17 cellular contexts compared by ENCODE assay signal in genomic region chr4:102114118-102114630, GRCh38.
DNase-seq lines count a peak whose midpoint lies in the region; ATAC-seq, FAIRE-seq and TF ChIP-seq lines count a peak whose summit lies in the region.
"Had no signal": no experiment of that assay in that cellular context is flagged by ENCODE, and none has a peak within 500 bp of the region (broad histone marks: within the 10 kb centered on the region; RNA-seq: fewer than 3 reads in every experiment).

No MANE protein-coding gene starts in this region.

- intact Hi-C loops in endothelial cell of umbilical vein (cut with micrococcal nuclease) = no loop called here

- POLR2A ChIA-PET in endothelial cell of umbilical vein (lab: Charles Lee) = no interaction called here

- peaks cover 7% of the 10 kb centered on the region for H3K9me3 Mint-ChIP-seq in progenitor cell of endocrine pancreas (ENCODE audit: low read depth)

- ATAC-seq in HG02938 (IDR thresholded peaks at IDR 0.05; ENCODE audit: unreplicated experiment) = no peak
- ATAC-seq: HCT116 had no signal

- no peak overlapping the region for H3K4me2 ChIP-seq in endothelial cell of umbilical vein (ENCODE audit: insufficient read depth, low read length)

- no peaks in the 10 kb centered on the region for H3K4me1 Mint-ChIP-seq in progenitor cell of endocrine pancreas (ENCODE audit: low read depth)
- H3K4me1 Mint-ChIP-seq: B cell had no signal

- no peaks in the 10 kb centered on the region for H3K36me3 Mint-ChIP-seq in progenitor cell of endocrine pancreas (ENCODE audit: insufficient read depth)
- H3K36me3 Mint-ChIP-seq: IgD-negative memory B cell had no signal

- H3K4me1 ChIP-seq in endothelial cell of umbilical vein (ENCODE audit: control insufficient read depth, extremely low read depth, insufficient read depth, low read length) = no peaks in the 10 kb centered on the region

- no peaks in the 10 kb centered on the region for H3K9me1 ChIP-seq in endothelial cell of umbilical vein (replicated peaks; ENCODE audit: control insufficient read depth, extremely low read depth, insufficient read depth, low read length)

- no peaks in the 10 kb centered on the region for H4K20me1 ChIP-seq in endothelial cell of umbilical vein (replicated peaks; ENCODE audit: control insufficient read depth, extremely low read depth, insufficient read depth, low read length)

- no peak overlapping the region for H3K4me3 Mint-ChIP-seq in progenitor cell of endocrine pancreas (ENCODE audit: low read depth)
- H3K4me3 Mint-ChIP-seq: B cell; CD4-positive, alpha-beta T cell; IgD-negative memory B cell had no signal

- H3K36me3 ChIP-seq in endothelial cell of umbilical vein (ENCODE audit: control insufficient read depth in 2 of 2, extremely low read depth in 1 of 2, insufficient read depth in 2 of 2, low read length in 2 of 2) = no peaks in the 10 kb centered on the region

- H3K27ac ChIP-seq in endothelial cell of umbilical vein (ENCODE audit: insufficient read depth, low read depth, low read length) = no peak overlapping the region

- H3K27me3 ChIP-seq in endothelial cell of umbilical vein (ENCODE audit: control insufficient read depth in 2 of 2, insufficient read depth in 2 of 2, low read length in 2 of 2) = no peaks in the 10 kb centered on the region

- H3K79me2 ChIP-seq in endothelial cell of umbilical vein (ENCODE audit: control insufficient read depth, insufficient read depth, low read length) = no peaks in the 10 kb centered on the region

- no peak overlapping the region for H3K4me3 ChIP-seq in endothelial cell of umbilical vein (replicated peaks in 1 of 3; ENCODE audit: insufficient read depth in 1 of 3, low read depth in 1 of 3, low read length in 3 of 3)
- no peak overlapping the region for H3K4me3 ChIP-seq in retinal pigment epithelial cell (ENCODE audit: low read length)

- no peaks in the 10 kb centered on the region for H3K9me3 ChIP-seq in endothelial cell of umbilical vein (replicated peaks; ENCODE audit: control insufficient read depth, insufficient read depth, low read length)

- no peaks in the 10 kb centered on the region for H3K27me3 Mint-ChIP-seq in progenitor cell of endocrine pancreas
- H3K27me3 Mint-ChIP-seq: B cell; CD4-positive, alpha-beta T cell; IgD-negative memory B cell had no signal

- TF ChIP-seq CTCF in endothelial cell of umbilical vein (IDR thresholded peaks at IDR 0.05; ENCODE audit: extremely low read depth in 1 of 2, insufficient read depth in 1 of 2, low read depth in 1 of 2, low read length in 2 of 2) (no peak), retinal pigment epithelial cell (conservative IDR thresholded peaks at IDR 0.05; ENCODE audit: low read depth, low read length) (no peak), progenitor cell of endocrine pancreas (IDR thresholded peaks at IDR 0.05; ENCODE audit: unreplicated experiment) (no peak)

- BruUV-seq in endothelial cell of umbilical vein (replicated peaks; lab: Mats Ljungman, UMichigan) = no TSS peak

- H3K27ac Mint-ChIP-seq in progenitor cell of endocrine pancreas = no peak overlapping the region
- H3K27ac Mint-ChIP-seq: B cell; CD4-positive, alpha-beta T cell; IgD-negative memory B cell had no signal

- CTCF ChIA-PET in endothelial cell of umbilical vein (lab: Charles Lee) = interaction anchor here (0.9 kb wide), 1 partner anchor 14 kb away, joined by 3 read pairs; no protein-coding TSS in a partner anchor

- H2AFZ ChIP-seq in endothelial cell of umbilical vein (ENCODE audit: low read depth, low read length) = no peak overlapping the region

- FAIRE-seq in endothelial cell of umbilical vein (lab: Jason Lieb, UNC) = no peak
- FAIRE-seq: A204.1, H54 had no signal

- TF ChIP-seq POLR2A in endothelial cell of umbilical vein (IDR thresholded peaks at IDR 0.05; ENCODE audit: low read depth, low read length) = no peak

- dilution Hi-C loops in endothelial cell of umbilical vein (cut with MboI; ENCODE audit: extremely low pct_ligation_motif_present, low sequenced_read_pairs) = no loop called here

- DNase-seq in NCI-H226 (peak; percentile 16), astrocyte of the hippocampus (ENCODE audit: low read depth, low spot score) (peak; percentile 43), endothelial cell of umbilical vein (ENCODE audit: low read depth, low spot score) (peak; percentile 11), retinal pigment epithelial cell (ENCODE audit: low read depth) (peak; percentile 12), progenitor cell of endocrine pancreas (ENCODE audit: low spot score, unreplicated experiment) (no peak), H4 (ENCODE audit: low spot score) (no peak)
- DNase-seq: Calu3; CD4-positive, alpha-beta T cell; DMS 273 treated with DMSO at 0.1 percent for 48 hours; DMS79 treated with DMSO at 0.1 percent for 48 hours; GF-D8 had no signal

- no peak overlapping the region for H3K9ac ChIP-seq in endothelial cell of umbilical vein (replicated peaks; ENCODE audit: extremely low read depth, insufficient read depth, low read length)

TF ChIP-seq in endothelial cell of umbilical vein, 7 proteins besides CTCF, POLR2A, EP300 and RAD21:
- TF ChIP-seq FOS (IDR thresholded peaks at IDR 0.05; ENCODE audit: borderline replicate concordance, insufficient read depth, low read length) (no peak), GATA2 (IDR thresholded peaks at IDR 0.05; ENCODE audit: insufficient read depth, insufficient read length, low read depth, low read length) (no peak), JUN (IDR thresholded peaks at IDR 0.05; ENCODE audit: borderline replicate concordance, insufficient read depth, insufficient read length, low read depth) (no peak), POLR2AphosphoS5 (IDR thresholded peaks at IDR 0.05; ENCODE audit: insufficient read depth, low read depth, low read length) (no peak), MYC (IDR thresholded peaks at IDR 0.05; ENCODE audit: low read depth, low read length) (no peak), EZH2 (IDR thresholded peaks at IDR 0.05; ENCODE audit: borderline replicate concordance, low read depth, low read length, severe bottlenecking) (no peak), MAX (IDR thresholded peaks at IDR 0.05; ENCODE audit: insufficient read depth, insufficient read length) (no peak)

Comparison
In these comparisons a context has a peak if more than half of its experiments do, and no peak if none do; other contexts are left out.
1. DNase-seq: peak in NCI-H226 (single experiment), astrocyte of the hippocampus (single experiment), endothelial cell of umbilical vein (single experiment) and retinal pigment epithelial cell (single experiment); none in progenitor cell of endocrine pancreas (single experiment) and H4 (single experiment).